Comparison of ENCODE assay signal across 11 cellular contexts in genomic region chr19:10979950-10980349, GRCh38. TPM values are rescaled to one million over a fixed set of nuclear protein-coding genes. Genes with fewer than 3 reads are reported as not detected.
DNase-seq lines count a peak whose midpoint lies in the region; ATAC-seq and TF ChIP-seq lines count a peak whose summit lies in the region.
"Had no signal": no experiment of that assay in that cellular context is flagged by ENCODE, and none has a peak within 500 bp of the region (broad histone marks: within the 10 kb centered on the region; RNA-seq: fewer than 3 reads in every experiment).

No MANE protein-coding gene starts in this region.

- H3K4me1 Mint-ChIP-seq in endothelial cell (ENCODE audit: unreplicated experiment) = peaks cover 2% of the 10 kb centered on the region
- H3K4me1 Mint-ChIP-seq in T-helper 2 cell treated with Interferon-gamma antibody and Interleukin-4, amounts not matched to agents 5 μg/mL and 100 μg/mL, for 36 hours (ENCODE audit: low read depth) = peaks cover 13% of the 10 kb centered on the region

- DNase-seq in activated CD4-positive, CD25-positive, alpha-beta regulatory T cell treated with anti-CD3 and anti-CD28 coated beads, Interleukin-2, amount 50 U/mL, for 72 hours = no peak
- DNase-seq in SIG-M5 treated with dmso at 0.1 percent for 504 hours (lab: John Stamatoyannopoulos, UW; ENCODE audit: unreplicated experiment) (peak; percentile 80), endothelial cell (ENCODE audit: low spot score) (no peak)
- DNase-seq in stimulated activated CD8-positive, alpha-beta memory T cell treated with anti-CD3 and anti-CD28 coated beads, Interleukin-4, amount 100 ng/mL, for 48 hours = peak; percentile 32
- DNase-seq in T-helper 2 cell treated with Interferon-gamma antibody and Interleukin-4, amounts not matched to agents 5 μg/mL and 100 μg/mL, for 36 hours (ENCODE audit: low spot score) = no peak
- DNase-seq: NCI-H1417, small intestine, upper lobe of left lung had no signal

- H3K9me3 Mint-ChIP-seq in endothelial cell (ENCODE audit: unreplicated experiment) = no peaks in the 10 kb centered on the region
- no peaks in the 10 kb centered on the region for H3K9me3 Mint-ChIP-seq in T-helper 2 cell treated with Interferon-gamma antibody and Interleukin-4, amounts not matched to agents 5 μg/mL and 100 μg/mL, for 36 hours

- peak overlapping the region; percentile 24 for H3K27ac Mint-ChIP-seq in endothelial cell (ENCODE audit: unreplicated experiment)
- no peak overlapping the region for H3K27ac Mint-ChIP-seq in T-helper 2 cell treated with Interferon-gamma antibody and Interleukin-4, amounts not matched to agents 5 μg/mL and 100 μg/mL, for 36 hours

- no peak for TF ChIP-seq CTCF in endothelial cell (IDR thresholded peaks at IDR 0.05; ENCODE audit: unreplicated experiment)

- peaks cover 5% of the 10 kb centered on the region for H3K27me3 Mint-ChIP-seq in endothelial cell (ENCODE audit: unreplicated experiment)
- H3K27me3 Mint-ChIP-seq in T-helper 2 cell treated with Interferon-gamma antibody and Interleukin-4, amounts not matched to agents 5 μg/mL and 100 μg/mL, for 36 hours (ENCODE audit: low read depth) = no peaks in the 10 kb centered on the region

- H3K36me3 Mint-ChIP-seq in endothelial cell (ENCODE audit: low read depth, unreplicated experiment) = peaks cover 7% of the 10 kb centered on the region
- H3K36me3 Mint-ChIP-seq in T-helper 2 cell treated with Interferon-gamma antibody and Interleukin-4, amounts not matched to agents 5 μg/mL and 100 μg/mL, for 36 hours (ENCODE audit: low read depth) = peaks cover 3% of the 10 kb centered on the region

- no peak overlapping the region for H3K4me3 Mint-ChIP-seq in endothelial cell (ENCODE audit: unreplicated experiment)
- H3K4me3 Mint-ChIP-seq in T-helper 2 cell treated with Interferon-gamma antibody and Interleukin-4, amounts not matched to agents 5 μg/mL and 100 μg/mL, for 36 hours = no peak overlapping the region

- ATAC-seq in activated CD4-positive, CD25-positive, alpha-beta regulatory T cell treated with anti-CD3 and anti-CD28 coated beads, Interleukin-2, amount 50 U/mL, for 24 hours = peak; percentile 21 to 64
- no peak for ATAC-seq in SK-N-SH treated with all-trans-retinoic acid at 6 μM for 48 hours
- no peak for ATAC-seq in GM21825 (IDR thresholded peaks at IDR 0.05; ENCODE audit: unreplicated experiment)

TF ChIP-seq in SK-N-SH treated with all-trans-retinoic acid at 6 μM for 48 hours, 23 proteins besides CTCF, POLR2A, EP300 and RAD21:
- no peak for TF ChIP-seq ARNTL (CRISPR knock-in tag; IDR thresholded peaks at IDR 0.05; ENCODE audit: borderline replicate concordance, low read depth)
- TF ChIP-seq BACH2 (CRISPR knock-in tag; IDR thresholded peaks at IDR 0.05; ENCODE audit: borderline replicate concordance) = no peak
- TF ChIP-seq SNAI2 (CRISPR knock-in tag; IDR thresholded peaks at IDR 0.05) = no peak
- no peak for TF ChIP-seq TSHZ2 (CRISPR knock-in tag; IDR thresholded peaks at IDR 0.05)
- TF ChIP-seq POU6F1 (CRISPR knock-in tag; IDR thresholded peaks at IDR 0.05; ENCODE audit: borderline replicate concordance, low read depth) = no peak
- TF ChIP-seq TOX (CRISPR knock-in tag; IDR thresholded peaks at IDR 0.05; ENCODE audit: borderline replicate concordance) = no peak
- TF ChIP-seq PPARA (CRISPR knock-in tag; IDR thresholded peaks at IDR 0.05; ENCODE audit: borderline replicate concordance) = no peak
- TF ChIP-seq RARB (CRISPR knock-in tag; IDR thresholded peaks at IDR 0.05) = no peak
- no peak for TF ChIP-seq ZNF70 (CRISPR knock-in tag; IDR thresholded peaks at IDR 0.05)
- TF ChIP-seq ZC3H10 (CRISPR knock-in tag; IDR thresholded peaks at IDR 0.05) = no peak
- no peak for TF ChIP-seq CREB5 (CRISPR knock-in tag; IDR thresholded peaks at IDR 0.05; ENCODE audit: low read depth)
- no peak for TF ChIP-seq TCF4 (CRISPR knock-in tag; IDR thresholded peaks at IDR 0.05; ENCODE audit: borderline replicate concordance)
- TF ChIP-seq ZNF8 (CRISPR knock-in tag; IDR thresholded peaks at IDR 0.05) = no peak
- TF ChIP-seq ESRRG (CRISPR knock-in tag; IDR thresholded peaks at IDR 0.05) = no peak
- TF ChIP-seq ISL1 (CRISPR knock-in tag; IDR thresholded peaks at IDR 0.05) = no peak
- TF ChIP-seq ZNF565 (CRISPR knock-in tag; conservative IDR thresholded peaks at IDR 0.05; ENCODE audit: low read depth) = no peak
- TF ChIP-seq CSDC2 (CRISPR knock-in tag; IDR thresholded peaks at IDR 0.05) = no peak
TF ChIP-seq in SK-N-SH treated with all-trans-retinoic acid at 6 μM for 48 hours: peak in this region for 0.

RNA-seq across cellular contexts. Expression of gene SMARCA4, which starts 19.1 kb away (rescaled TPM):
- 238 TPM for total RNA-seq in endothelial cell (ENCODE audit: unreplicated experiment)

RNA-seq across cellular contexts. Expression of gene TIMM29, which starts 51.3 kb away (rescaled TPM):
- 18.3 TPM for total RNA-seq in endothelial cell (ENCODE audit: unreplicated experiment)

RNA-seq across cellular contexts. Expression of gene YIPF2, which starts 51.5 kb away (rescaled TPM):
- 51.4 TPM for total RNA-seq in endothelial cell (ENCODE audit: unreplicated experiment)

Comparison
In these comparisons a context has a peak if more than half of its experiments do, and no peak if none do; other contexts are left out.
1. ATAC-seq: peak in activated CD4-positive, CD25-positive, alpha-beta regulatory T cell treated with anti-CD3 and anti-CD28 coated beads, Interleukin-2, amount 50 U/mL, for 24 hours (2 of 2); none in SK-N-SH treated with all-trans-retinoic acid at 6 μM for 48 hours (single experiment) and GM21825 (single experiment).
2. DNase-seq: peak in SIG-M5 treated with dmso at 0.1 percent for 504 hours (single experiment) and stimulated activated CD8-positive, alpha-beta memory T cell treated with anti-CD3 and anti-CD28 coated beads, Interleukin-4, amount 100 ng/mL, for 48 hours (single experiment); none in activated CD4-positive, CD25-positive, alpha-beta regulatory T cell treated with anti-CD3 and anti-CD28 coated beads, Interleukin-2, amount 50 U/mL, for 72 hours (single experiment), endothelial cell (single experiment) and T-helper 2 cell treated with Interferon-gamma antibody and Interleukin-4, amounts not matched to agents 5 μg/mL and 100 μg/mL, for 36 hours (single experiment).